Comparison of ENCODE assay signal across 9 cellular contexts in the genomic region with DNA sequence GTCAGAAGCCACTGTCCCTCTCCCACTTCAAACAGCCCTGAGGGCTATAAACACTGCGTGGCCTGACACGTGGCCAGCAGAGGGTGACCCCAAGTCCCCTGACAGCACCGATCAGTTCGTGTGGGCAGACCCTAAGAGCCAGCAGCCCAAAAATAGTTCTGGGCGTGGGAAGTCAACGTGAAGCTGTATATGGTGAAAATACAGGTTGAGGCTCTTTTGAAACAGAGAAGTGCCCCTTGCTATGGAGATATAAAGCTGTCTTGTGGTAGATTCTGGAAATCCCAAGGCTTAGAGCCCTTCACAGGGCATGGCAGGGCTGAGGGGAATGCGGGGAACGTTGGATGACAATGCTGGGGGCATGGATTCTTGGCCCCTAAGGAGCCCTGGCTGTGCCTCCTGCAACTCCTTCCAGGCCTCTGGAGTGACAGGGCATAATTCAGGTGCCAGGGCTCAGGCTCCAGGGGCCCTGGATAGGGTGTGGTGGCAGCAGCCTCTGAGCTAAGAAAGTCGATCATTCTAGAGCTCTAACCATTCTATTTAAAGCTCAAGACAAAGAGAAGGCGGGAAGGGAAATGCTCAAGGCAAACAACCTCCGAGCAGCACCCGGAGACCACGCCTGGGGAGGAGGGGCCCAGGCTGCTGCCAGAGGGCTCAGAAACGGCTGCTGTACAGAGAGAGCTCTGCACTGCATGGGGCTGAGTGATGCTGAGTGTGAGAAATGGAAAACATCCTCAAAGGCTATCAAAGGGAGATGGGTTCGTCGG.
A peak's percentile ranks its signal among the peaks of the same experiment; 100 is the strongest.
DNase-seq lines count a peak whose midpoint lies in the region; ATAC-seq, FAIRE-seq and TF ChIP-seq lines count a peak whose summit lies in the region.
"Had no signal": no experiment of that assay in that cellular context is flagged by ENCODE, and none has a peak within 500 bp of the region (broad histone marks: within the 10 kb centered on the region; RNA-seq: fewer than 3 reads in every experiment).

No MANE protein-coding gene starts in this region.

- H3K4me2 ChIP-seq in HepG2 (ENCODE audit: low read depth, low read length): no peak overlapping the region
- H3K4me2 ChIP-seq in OCI-LY3 (ENCODE audit: low read length): peak overlapping the region; percentile 87

- H3K27ac ChIP-seq in right lobe of liver: peak overlapping the region in 1 of 3 donors; percentile 24
- H3K27ac ChIP-seq in HepG2 (ENCODE audit: extremely low read length, insufficient read depth, low read length): no peak overlapping the region
- peak overlapping the region; percentile 37 for H3K27ac ChIP-seq in OCI-LY3 (ENCODE audit: low read length)

- H2AFZ ChIP-seq in HepG2 (ENCODE audit: low read length) (no peak overlapping the region), OCI-LY3 (ENCODE audit: low read depth, low read length) (peak overlapping the region; percentile 88)

- H3K9ac ChIP-seq in HepG2 (ENCODE audit: insufficient read depth, low read depth, low read length) (no peak overlapping the region), OCI-LY3 (ENCODE audit: low read length) (peak overlapping the region; percentile 63)

- no peaks in the 10 kb centered on the region for H3K4me1 ChIP-seq in right lobe of liver
- H3K4me1 ChIP-seq in HepG2 (ENCODE audit: insufficient read depth, low read length): no peaks in the 10 kb centered on the region
- peaks cover 19% of the 10 kb centered on the region for H3K4me1 ChIP-seq in OCI-LY3 (ENCODE audit: low read length)

- TF ChIP-seq CTCF in right lobe of liver (IDR thresholded peaks at IDR 0.05) (no peak), HepG2 (CRISPR knock-in tag; IDR thresholded peaks at IDR 0.05) (no peak), OCI-LY3 (IDR thresholded peaks at IDR 0.05; ENCODE audit: low read depth, low read length) (no peak)

- H3K79me2 ChIP-seq in HepG2 (ENCODE audit: insufficient read depth, low read length) (no peaks in the 10 kb centered on the region), OCI-LY3 (ENCODE audit: low read length) (no peaks in the 10 kb centered on the region)

- no peak overlapping the region for H3K4me3 ChIP-seq in right lobe of liver
- H3K4me3 ChIP-seq in HepG2 (replicated peaks in 1 of 3; ENCODE audit: insufficient read depth in 1 of 3, low read depth in 2 of 3, low read length in 3 of 3): no peak overlapping the region
- peak overlapping the region; percentile 78 for H3K4me3 ChIP-seq in OCI-LY3 (ENCODE audit: low read length)

- no TSS peak for BruUV-seq in HepG2 (replicated peaks; lab: Mats Ljungman, UMichigan)

- POLR2A ChIA-PET in HepG2 (lab: Yijun Ruan, JAX): no interaction called here

- WGBS in right lobe of liver (ENCODE audit: insufficient coverage, low coverage, low lambda C conversion rate, missing lambda C conversion rate): 35% methylated on average over 15 of the region's 16 CpGs
- 9% methylated on average over 16 of the region's 16 CpGs for WGBS in HepG2 (ENCODE audit: low lambda C conversion rate)

- no peaks in the 10 kb centered on the region for H3K27me3 ChIP-seq in right lobe of liver
- H3K27me3 ChIP-seq in HepG2 (ENCODE audit: control insufficient read depth in 1 of 2, insufficient read depth in 2 of 2, low read length in 2 of 2): peaks cover 1 to 40% of the 10 kb centered on the region in 2 experiments; a peak in 4 of 5 replicates
- H3K27me3 ChIP-seq in OCI-LY3 (ENCODE audit: low read depth, low read length): peaks cover 5% of the 10 kb centered on the region

- H3K9me3 ChIP-seq in right lobe of liver (no peaks in the 10 kb centered on the region), HepG2 (ENCODE audit: low read length) (no peaks in the 10 kb centered on the region), OCI-LY3 (ENCODE audit: insufficient read depth, low read length) (no peaks in the 10 kb centered on the region)

- TF ChIP-seq POLR2A in right lobe of liver (IDR thresholded peaks at IDR 0.05) (no peak), HepG2 (IDR thresholded peaks at IDR 0.05; ENCODE audit: insufficient read depth in 1 of 2, low read depth in 2 of 2, low read length in 2 of 2) (no peak)

- TF ChIP-seq EP300 in HepG2 (IDR thresholded peaks at IDR 0.05; ENCODE audit: low read depth in 2 of 2, low read length in 2 of 2): no peak
- TF ChIP-seq EP300 in HepG2 (CRISPR knock-in tag; IDR thresholded peaks at IDR 0.05; ENCODE audit: borderline replicate concordance): no peak

- no peaks in the 10 kb centered on the region for H4K20me1 ChIP-seq in HepG2 (ENCODE audit: insufficient read depth, low read length)
- H4K20me1 ChIP-seq in OCI-LY3 (ENCODE audit: insufficient read depth, low read length): no peaks in the 10 kb centered on the region

- in situ Hi-C loops in HepG2 (cut with HindIII; ENCODE audit: extremely low pct_ligation_motif_present, low pct_unique_long_range_greater_than_20kb): no loop called here

- FAIRE-seq in HepG2 (lab: Jason Lieb, UNC): no peak
- FAIRE-seq: endometrium had no signal

- H3K36me3 ChIP-seq in right lobe of liver (no peaks in the 10 kb centered on the region), HepG2 (replicated peaks in 1 of 2; ENCODE audit: control insufficient read depth in 1 of 2, insufficient read depth in 2 of 2, low read length in 2 of 2) (no peaks in the 10 kb centered on the region), OCI-LY3 (replicated peaks; ENCODE audit: low read depth, low read length) (no peaks in the 10 kb centered on the region)

- intact Hi-C loops in right lobe of liver (cut with DNase I): no loop called here
- intact Hi-C loops in HepG2 (cut with micrococcal nuclease; ENCODE audit: unreplicated experiment): no loop called here

- TF ChIP-seq RAD21 in HepG2 (CRISPR knock-in tag; IDR thresholded peaks at IDR 0.05): no peak

- CTCF ChIA-PET in HepG2 (lab: Yijun Ruan, JAX; ENCODE audit: low intra/inter-chr PET ratio, low total read pairs): no interaction called here

- ATAC-seq in right lobe of liver (peak; percentile 71 to 85 (median 82)), HepG2 (no peak), HG03442 (IDR thresholded peaks at IDR 0.05; ENCODE audit: unreplicated experiment) (peak; percentile 75)

- DNase-seq in right lobe of liver: no peak
- DNase-seq in HepG2 (ENCODE audit: low spot score): no peak
- peak; percentile 91 for DNase-seq in activated effector memory CD4-positive, alpha-beta T cell treated with anti-CD3 and anti-CD28 coated beads, Interleukin-2, amount 50 U/mL, for 16 hours
- DNase-seq in iPS-NIHi11 (ENCODE audit: low spot score): peak; percentile 73
- DNase-seq in stimulated activated CD4-positive, alpha-beta T cell treated with anti-CD3 and anti-CD28 coated beads, TNF-alpha, amount 100 ng/mL, for 48 hours (ENCODE audit: low read depth in 3 of 3): peak; percentile 58 to 69 (median 66)
- DNase-seq in kidney tubule cell (ENCODE audit: low spot score): no peak

TF ChIP-seq in HepG2, 621 proteins besides CTCF, POLR2A, EP300 and RAD21 (continues in another document):
- TF ChIP-seq SIN3B (IDR thresholded peaks at IDR 0.05; ENCODE audit: low read length) (no peak), ZNF761 (CRISPR knock-in tag; conservative IDR thresholded peaks at IDR 0.05) (no peak), CCAR2 (optimal IDR thresholded peaks at IDR 0.05; ENCODE audit: low read depth, low read length) (no peak), FOSL1 (CRISPR knock-in tag; IDR thresholded peaks at IDR 0.05; ENCODE audit: borderline replicate concordance) (no peak), ZNF552 (CRISPR knock-in tag; IDR thresholded peaks at IDR 0.05; ENCODE audit: borderline replicate concordance) (no peak), ZNF589 (CRISPR knock-in tag; conservative IDR thresholded peaks at IDR 0.05) (no peak), KLF6 (CRISPR knock-in tag; IDR thresholded peaks at IDR 0.05) (no peak), ZNF749 (CRISPR knock-in tag; IDR thresholded peaks at IDR 0.05; ENCODE audit: borderline replicate concordance) (no peak), ZNF670 (CRISPR knock-in tag; IDR thresholded peaks at IDR 0.05; ENCODE audit: borderline replicate concordance) (no peak), ZNF614 (CRISPR knock-in tag; IDR thresholded peaks at IDR 0.05; ENCODE audit: borderline replicate concordance) (no peak), CEBPG (CRISPR knock-in tag; IDR thresholded peaks at IDR 0.05) (no peak), ZNF572 (CRISPR knock-in tag; IDR thresholded peaks at IDR 0.05) (no peak), ZNF496 (CRISPR knock-in tag; IDR thresholded peaks at IDR 0.05; ENCODE audit: insufficient replicate concordance) (no peak), ZKSCAN1 (IDR thresholded peaks at IDR 0.05; ENCODE audit: low read length) (no peak), BORCS8-MEF2B (CRISPR knock-in tag; IDR thresholded peaks at IDR 0.05) (no peak), SP1 (IDR thresholded peaks at IDR 0.05) (no peak), SP1 (CRISPR knock-in tag; IDR thresholded peaks at IDR 0.05) (no peak)
- TF ChIP-seq, protein P1, sequence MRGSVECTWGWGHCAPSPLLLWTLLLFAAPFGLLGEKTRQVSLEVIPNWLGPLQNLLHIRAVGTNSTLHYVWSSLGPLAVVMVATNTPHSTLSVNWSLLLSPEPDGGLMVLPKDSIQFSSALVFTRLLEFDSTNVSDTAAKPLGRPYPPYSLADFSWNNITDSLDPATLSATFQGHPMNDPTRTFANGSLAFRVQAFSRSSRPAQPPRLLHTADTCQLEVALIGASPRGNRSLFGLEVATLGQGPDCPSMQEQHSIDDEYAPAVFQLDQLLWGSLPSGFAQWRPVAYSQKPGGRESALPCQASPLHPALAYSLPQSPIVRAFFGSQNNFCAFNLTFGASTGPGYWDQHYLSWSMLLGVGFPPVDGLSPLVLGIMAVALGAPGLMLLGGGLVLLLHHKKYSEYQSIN (CRISPR knock-in tag; IDR thresholded peaks at IDR 0.05; ENCODE audit: borderline replicate concordance): no peak
- TF ChIP-seq, protein P2, sequence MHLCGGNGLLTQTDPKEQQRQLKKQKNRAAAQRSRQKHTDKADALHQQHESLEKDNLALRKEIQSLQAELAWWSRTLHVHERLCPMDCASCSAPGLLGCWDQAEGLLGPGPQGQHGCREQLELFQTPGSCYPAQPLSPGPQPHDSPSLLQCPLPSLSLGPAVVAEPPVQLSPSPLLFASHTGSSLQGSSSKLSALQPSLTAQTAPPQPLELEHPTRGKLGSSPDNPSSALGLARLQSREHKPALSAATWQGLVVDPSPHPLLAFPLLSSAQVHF (CRISPR knock-in tag; IDR thresholded peaks at IDR 0.05): no peak
- TF ChIP-seq, protein P3, sequence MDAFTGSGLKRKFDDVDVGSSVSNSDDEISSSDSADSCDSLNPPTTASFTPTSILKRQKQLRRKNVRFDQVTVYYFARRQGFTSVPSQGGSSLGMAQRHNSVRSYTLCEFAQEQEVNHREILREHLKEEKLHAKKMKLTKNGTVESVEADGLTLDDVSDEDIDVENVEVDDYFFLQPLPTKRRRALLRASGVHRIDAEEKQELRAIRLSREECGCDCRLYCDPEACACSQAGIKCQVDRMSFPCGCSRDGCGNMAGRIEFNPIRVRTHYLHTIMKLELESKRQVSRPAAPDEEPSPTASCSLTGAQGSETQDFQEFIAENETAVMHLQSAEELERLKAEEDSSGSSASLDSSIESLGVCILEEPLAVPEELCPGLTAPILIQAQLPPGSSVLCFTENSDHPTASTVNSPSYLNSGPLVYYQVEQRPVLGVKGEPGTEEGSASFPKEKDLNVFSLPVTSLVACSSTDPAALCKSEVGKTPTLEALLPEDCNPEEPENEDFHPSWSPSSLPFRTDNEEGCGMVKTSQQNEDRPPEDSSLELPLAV (CRISPR knock-in tag; conservative IDR thresholded peaks at IDR 0.05; ENCODE audit: low read depth): no peak

Comparison
In these comparisons a context has a peak if more than half of its experiments do, and no peak if none do; other contexts are left out.
1. DNase-seq: peak in activated effector memory CD4-positive, alpha-beta T cell treated with anti-CD3 and anti-CD28 coated beads, Interleukin-2, amount 50 U/mL, for 16 hours (single experiment), iPS-NIHi11 (single experiment) and stimulated activated CD4-positive, alpha-beta T cell treated with anti-CD3 and anti-CD28 coated beads, TNF-alpha, amount 100 ng/mL, for 48 hours (3 of 3); none in right lobe of liver (0 of 3), HepG2 (single experiment) and kidney tubule cell (single experiment).